Comparison of ENCODE assay signal across 8 cellular contexts in the genomic region with DNA sequence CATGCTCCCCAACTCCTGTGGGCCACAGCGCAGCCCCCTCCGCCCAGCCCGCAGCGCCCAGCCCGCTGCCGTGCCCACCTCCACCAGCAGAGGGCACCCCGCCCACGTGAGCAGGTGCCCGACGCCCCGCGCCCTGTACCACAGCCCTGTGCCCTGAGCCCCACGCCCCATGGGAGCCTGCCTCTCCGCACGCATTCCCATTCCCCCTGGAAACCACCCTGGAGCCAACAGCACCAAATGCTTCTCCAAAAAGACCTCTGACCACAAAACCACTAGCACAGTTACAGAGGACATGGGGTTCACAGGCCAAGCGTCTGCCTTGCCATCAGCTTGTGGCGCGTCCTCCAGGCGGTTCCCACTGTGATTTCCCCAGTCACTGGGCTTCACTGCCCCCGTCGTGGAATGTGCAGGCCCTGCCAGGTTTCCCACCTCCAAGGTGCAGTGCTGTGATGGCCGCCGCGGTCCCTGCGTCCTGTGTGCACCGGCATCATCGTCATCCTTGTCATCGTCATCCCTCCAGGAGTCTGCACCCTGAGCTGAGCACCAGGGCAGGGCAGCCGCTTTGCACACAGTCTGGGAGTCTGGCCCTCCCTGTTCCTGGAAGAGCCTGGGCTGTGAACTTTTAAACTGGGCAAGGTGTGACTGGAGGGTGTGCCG.
DNase-seq lines count a peak whose midpoint lies in the region; ATAC-seq and TF ChIP-seq lines count a peak whose summit lies in the region.

No MANE protein-coding gene starts in this region.

- H3K9ac ChIP-seq in smooth muscle cell (ENCODE audit: low read depth), result no peak overlapping the region

- peak in 4 of 5 donors; percentile 57 to 68 (median 60) for DNase-seq in CD4-positive, alpha-beta memory T cell
- DNase-seq in GM23338 (ENCODE audit: low spot score) (peak; percentile 78), SK-MEL-5 (ENCODE audit: low read depth, low spot score) (peak; percentile 34), left ventricle myocardium inferior (no peak), smooth muscle cell (lab: John Stamatoyannopoulos, UW; ENCODE audit: unreplicated experiment) (peak; percentile 35), NCI-H526 treated with DMSO at 0.1 percent for 48 hours (lab: John Stamatoyannopoulos, UW) (no peak), occipital lobe (lab: John Stamatoyannopoulos, UW) (no peak)
- peak; percentile 72 for DNase-seq in activated naive CD4-positive, alpha-beta T cell treated with anti-CD3 and anti-CD28 coated beads, Interleukin-2, amount 50 U/mL, for 16 hours

- H3K27ac ChIP-seq in CD4-positive, alpha-beta memory T cell (ENCODE audit: low read depth, low read length), result no peak overlapping the region
- H3K27ac ChIP-seq in GM23338 (ENCODE audit: low read depth), result no peak overlapping the region
- no peak overlapping the region for H3K27ac ChIP-seq in left ventricle myocardium inferior (replicated peaks)
- no peak overlapping the region for H3K27ac ChIP-seq in smooth muscle cell (ENCODE audit: low read depth)

- H4K20me1 ChIP-seq in GM23338 (replicated peaks; ENCODE audit: insufficient read depth) (no peaks in the 10 kb centered on the region), smooth muscle cell (ENCODE audit: low read depth) (no peaks in the 10 kb centered on the region)

- ATAC-seq in GM23338, result peak; percentile 91

- no peaks in the 10 kb centered on the region for H3K4me1 ChIP-seq in CD4-positive, alpha-beta memory T cell (ENCODE audit: insufficient read depth, low read length)
- H3K4me1 ChIP-seq in GM23338 (ENCODE audit: insufficient read depth), result no peaks in the 10 kb centered on the region
- peaks cover 39% of the 10 kb centered on the region for H3K4me1 ChIP-seq in left ventricle myocardium inferior
- H3K4me1 ChIP-seq in smooth muscle cell (ENCODE audit: low read depth), result no peaks in the 10 kb centered on the region

- no peaks in the 10 kb centered on the region for H3K27me3 ChIP-seq in CD4-positive, alpha-beta memory T cell (ENCODE audit: insufficient read depth, low read length)
- H3K27me3 ChIP-seq in GM23338 (ENCODE audit: insufficient read depth) (no peaks in the 10 kb centered on the region), left ventricle myocardium inferior (ENCODE audit: low read depth) (peaks cover 22% of the 10 kb centered on the region), smooth muscle cell (ENCODE audit: low read depth) (no peaks in the 10 kb centered on the region)

- no peaks in the 10 kb centered on the region for H3K9me2 ChIP-seq in GM23338 (ENCODE audit: insufficient read depth)

- H3K4me3 ChIP-seq in CD4-positive, alpha-beta memory T cell (ENCODE audit: low read length in 2 of 2), result no peak overlapping the region
- H3K4me3 ChIP-seq in GM23338 (no peak overlapping the region), left ventricle myocardium inferior (no peak overlapping the region), smooth muscle cell (no peak overlapping the region)

- no peak overlapping the region for H3K4me3 Mint-ChIP-seq in CD4-positive, alpha-beta memory T cell
- H3K4me3 Mint-ChIP-seq in GM23338, result no peak overlapping the region

- H2AFZ ChIP-seq in GM23338, result no peak overlapping the region
- no peak overlapping the region for H2AFZ ChIP-seq in smooth muscle cell (ENCODE audit: low read depth)

- no peaks in the 10 kb centered on the region for H3F3A ChIP-seq in GM23338 (replicated peaks; ENCODE audit: low read depth)
- H3F3A ChIP-seq in smooth muscle cell (ENCODE audit: low read depth), result no peaks in the 10 kb centered on the region

- intact Hi-C loops in CD4-positive, alpha-beta memory T cell (cut with micrococcal nuclease), result no loop called here
- intact Hi-C loops in left ventricle myocardium inferior (cut with micrococcal nuclease), result loop anchor here (2.0 kb wide), 1 partner anchor 180 kb away; no protein-coding TSS in a partner anchor

- POLR2A ChIA-PET in CD4-positive, alpha-beta memory T cell (lab: Charles Lee; ENCODE audit: partially characterized antibody), result no interaction called here

- no peaks in the 10 kb centered on the region for H3K9me3 ChIP-seq in CD4-positive, alpha-beta memory T cell (ENCODE audit: control insufficient read depth in 1 of 2, low read length in 2 of 2)
- H3K9me3 ChIP-seq in left ventricle myocardium inferior (replicated peaks), result no peaks in the 10 kb centered on the region
- no peaks in the 10 kb centered on the region for H3K9me3 ChIP-seq in smooth muscle cell (replicated peaks; ENCODE audit: low read depth)

- no peaks in the 10 kb centered on the region for H3K36me3 Mint-ChIP-seq in CD4-positive, alpha-beta memory T cell
- H3K36me3 Mint-ChIP-seq in GM23338 (ENCODE audit: low read depth), result no peaks in the 10 kb centered on the region

- CTCF ChIA-PET in CD4-positive, alpha-beta memory T cell (lab: Charles Lee; ENCODE audit: partially characterized antibody), result interaction anchor here (1.0 to 6.0 kb wide), 10 partner anchors 12 to 190 kb away, joined by 3 to 26 read pairs (median 4); no protein-coding TSS in a partner anchor

- WGBS in smooth muscle cell (ENCODE audit: low lambda C conversion rate), result 79% methylated on average over 17 of the region's 30 CpGs

- H3K9me3 Mint-ChIP-seq in CD4-positive, alpha-beta memory T cell, result no peaks in the 10 kb centered on the region
- no peaks in the 10 kb centered on the region for H3K9me3 Mint-ChIP-seq in GM23338

- TF ChIP-seq CTCF in GM23338 (conservative IDR thresholded peaks at IDR 0.05; ENCODE audit: low read depth in 2 of 2), result peak; percentile 79 to 96
- peak; percentile 97 for TF ChIP-seq CTCF in left ventricle myocardium inferior (IDR thresholded peaks at IDR 0.05; ENCODE audit: borderline replicate concordance)
- peak; percentile 98 for TF ChIP-seq CTCF in smooth muscle cell (IDR thresholded peaks at IDR 0.05; ENCODE audit: borderline replicate concordance, insufficient read depth, poor library complexity, severe bottlenecking)

- in situ Hi-C loops in SK-MEL-5 (cut with HindIII; ENCODE audit: low pct_unique_long_range_greater_than_20kb, low sequenced_read_pairs), result no loop called here

- peak overlapping the region in 3 of 7 donors; percentile 19 to 81 (median 77) for H3K27ac Mint-ChIP-seq in CD4-positive, alpha-beta memory T cell
- H3K27ac Mint-ChIP-seq in GM23338, result no peak overlapping the region

- no peak overlapping the region for H3K4me2 ChIP-seq in GM23338
- no peak overlapping the region for H3K4me2 ChIP-seq in smooth muscle cell

- no peaks in the 10 kb centered on the region for H3K36me3 ChIP-seq in CD4-positive, alpha-beta memory T cell (ENCODE audit: insufficient read depth, low read length)
- H3K36me3 ChIP-seq in GM23338 (ENCODE audit: insufficient read depth) (no peaks in the 10 kb centered on the region), left ventricle myocardium inferior (no peaks in the 10 kb centered on the region), smooth muscle cell (ENCODE audit: low read depth) (no peaks in the 10 kb centered on the region)

- no peaks in the 10 kb centered on the region for H3K79me2 ChIP-seq in GM23338 (replicated peaks; ENCODE audit: insufficient read depth)
- no peaks in the 10 kb centered on the region for H3K79me2 ChIP-seq in smooth muscle cell (ENCODE audit: low read depth)

- no peaks in the 10 kb centered on the region for H3K4me1 Mint-ChIP-seq in CD4-positive, alpha-beta memory T cell
- no peaks in the 10 kb centered on the region; the same call in 2 of the 3 replicates for H3K4me1 Mint-ChIP-seq in GM23338

- no peaks in the 10 kb centered on the region for H3K27me3 Mint-ChIP-seq in CD4-positive, alpha-beta memory T cell
- H3K27me3 Mint-ChIP-seq in GM23338 (ENCODE audit: insufficient read depth, low read depth, poor library complexity), result peaks cover 18% of the 10 kb centered on the region

TF ChIP-seq in GM23338, 12 proteins besides CTCF, POLR2A, EP300 and RAD21 (continues in another document):
- no peak for TF ChIP-seq STAT1 (IDR thresholded peaks at IDR 0.05; ENCODE audit: unreplicated experiment)
- TF ChIP-seq POLR2AphosphoS5 (IDR thresholded peaks at IDR 0.05; ENCODE audit: low read depth), result no peak

Comparison
In these comparisons a context has a peak if more than half of its experiments do, and no peak if none do; other contexts are left out.
1. DNase-seq: peak in CD4-positive, alpha-beta memory T cell (4 of 5), GM23338 (single experiment), SK-MEL-5 (single experiment), activated naive CD4-positive, alpha-beta T cell treated with anti-CD3 and anti-CD28 coated beads, Interleukin-2, amount 50 U/mL, for 16 hours (single experiment) and smooth muscle cell (single experiment); none in left ventricle myocardium inferior (single experiment), NCI-H526 treated with DMSO at 0.1 percent for 48 hours (single experiment) and occipital lobe (single experiment).
2. Peak in every context shown above with its lines, with median percentiles within 50 percentile points of each other: CTCF ChIP-seq.